1 cellular context compared by ENCODE assay signal in the genomic region with DNA sequence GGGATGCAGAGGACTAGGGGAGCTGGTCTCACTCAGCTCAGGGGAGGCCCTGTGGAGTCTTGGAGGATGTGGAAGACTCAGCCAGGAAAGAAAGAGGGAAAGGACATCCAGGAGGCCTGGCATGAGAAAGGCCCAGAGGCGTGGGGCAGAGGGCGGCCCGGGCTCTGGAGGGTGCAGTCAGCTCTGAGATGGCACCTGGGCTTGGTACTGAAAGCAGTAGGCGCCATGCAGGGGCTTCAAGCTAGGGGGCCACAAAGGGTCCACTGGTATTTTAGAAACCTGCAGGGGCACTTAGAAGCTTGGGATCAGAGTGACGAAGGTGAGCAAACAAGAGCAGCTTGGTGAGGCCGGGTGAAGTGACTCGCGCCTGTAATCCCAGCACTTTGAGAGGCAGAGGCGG.
TF ChIP-seq lines count a peak whose summit lies in the region.

No MANE protein-coding gene starts in this region.

TF ChIP-seq in HepG2, 621 proteins besides CTCF, POLR2A, EP300 and RAD21:
- no peak for TF ChIP-seq ZNF75D (CRISPR knock-in tag; IDR thresholded peaks at IDR 0.05; ENCODE audit: borderline replicate concordance)
- TF ChIP-seq, protein P1, sequence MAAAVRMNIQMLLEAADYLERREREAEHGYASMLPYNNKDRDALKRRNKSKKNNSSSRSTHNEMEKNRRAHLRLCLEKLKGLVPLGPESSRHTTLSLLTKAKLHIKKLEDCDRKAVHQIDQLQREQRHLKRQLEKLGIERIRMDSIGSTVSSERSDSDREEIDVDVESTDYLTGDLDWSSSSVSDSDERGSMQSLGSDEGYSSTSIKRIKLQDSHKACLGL (CRISPR knock-in tag; IDR thresholded peaks at IDR 0.05) = 0 out of 2 replicates have a peak, but pooled peaks have one; percentile 20
